ENCODE assay signal across 10 cellular contexts in genomic region chr1:147080013-147080661, GRCh38.
A peak's percentile ranks its signal among the peaks of the same experiment; 100 is the strongest.
DNase-seq lines count a peak whose midpoint lies in the region; ATAC-seq and TF ChIP-seq lines count a peak whose summit lies in the region.
"Had no signal": no experiment of that assay in that cellular context is flagged by ENCODE, and none has a peak within 500 bp of the region (broad histone marks: within the 10 kb centered on the region; RNA-seq: fewer than 3 reads in every experiment).

No MANE protein-coding gene starts in this region.

- H3K23ac ChIP-seq in H9 (ENCODE audit: insufficient read length, low read depth, low read length) = no peak overlapping the region

- no peak overlapping the region for H4K5ac ChIP-seq in H9 (ENCODE audit: insufficient read length, low read depth, low read length)

- TF ChIP-seq CTCF in H9 (conservative IDR thresholded peaks at IDR 0.05) = no peak
- TF ChIP-seq CTCF in brain (conservative IDR thresholded peaks at IDR 0.05) = no peak
- TF ChIP-seq CTCF in prostate gland (IDR thresholded peaks at IDR 0.05) = no peak

- no peak overlapping the region for H3K27ac Mint-ChIP-seq in CD4-positive, CD25-positive, alpha-beta regulatory T cell
- no peak overlapping the region for H3K27ac Mint-ChIP-seq in H9
- H3K27ac Mint-ChIP-seq in brain = no peak overlapping the region
- H3K27ac Mint-ChIP-seq in naive B cell = peak overlapping the region in 4 of 6 donors; percentile 49 to 95 (median 76)

- no peak overlapping the region for H3K4me3 ChIP-seq in CD4-positive, CD25-positive, alpha-beta regulatory T cell (ENCODE audit: low read depth, low read length)
- no peak overlapping the region for H3K4me3 ChIP-seq in prostate gland

- no peak overlapping the region for H2BK5ac ChIP-seq in H9 (ENCODE audit: insufficient read length, low read length)

- peak overlapping the region; percentile 44 to 63 (median 53) for H3K4me3 Mint-ChIP-seq in CD4-positive, CD25-positive, alpha-beta regulatory T cell
- H3K4me3 Mint-ChIP-seq in H9 = peak overlapping the region; percentile 55 to 77
- H3K4me3 Mint-ChIP-seq in brain = peak overlapping the region in 4 of 5 experiments; percentile 23 to 79 (median 73)
- H3K4me3 Mint-ChIP-seq in naive B cell = peak overlapping the region; percentile 85 to 93 (median 90)

- DNase-seq in CD4-positive, CD25-positive, alpha-beta regulatory T cell = no peak
- DNase-seq in H9 (no peak), naive B cell (no peak), prostate gland (ENCODE audit: low spot score) (no peak), SKM-1 treated with dmso at 0.1 percent for 144 hours (lab: John Stamatoyannopoulos, UW; ENCODE audit: unreplicated experiment) (no peak)
- DNase-seq: IMR-90, NCI-H748 treated with DMSO at 0.1 percent for 48 hours had no signal

- peaks cover 0 to 5% of the 10 kb centered on the region in 2 experiments for H3K9me3 ChIP-seq in CD4-positive, CD25-positive, alpha-beta regulatory T cell (ENCODE audit: control insufficient read depth in 2 of 2, low read length in 2 of 2)
- no peaks in the 10 kb centered on the region for H3K9me3 ChIP-seq in H9 (ENCODE audit: control insufficient read depth, low read depth, low read length)
- no peaks in the 10 kb centered on the region for H3K9me3 ChIP-seq in prostate gland

- no peak overlapping the region for H3K14ac ChIP-seq in H9 (ENCODE audit: insufficient read depth, low read length)

- no peak overlapping the region for H3K4ac ChIP-seq in H9 (ENCODE audit: low read depth, low read length)

- ATAC-seq in CD4-positive, CD25-positive, alpha-beta regulatory T cell (ENCODE audit: low read depth in 2 of 2) = no peak
- peak in 1 of 2 donors; percentile 13 for ATAC-seq in naive B cell (ENCODE audit: low read depth in 2 of 2)
- no peak for ATAC-seq in HG02763 (IDR thresholded peaks at IDR 0.05; ENCODE audit: unreplicated experiment)
- no peak for ATAC-seq in GM19455 (IDR thresholded peaks at IDR 0.05; ENCODE audit: unreplicated experiment)

- no peaks in the 10 kb centered on the region for H3K79me1 ChIP-seq in H9 (ENCODE audit: insufficient read depth, low read depth, low read length, poor library complexity, severe bottlenecking)

- H3K56ac ChIP-seq in H9 (ENCODE audit: insufficient read length, low read depth, low read length) = no peak overlapping the region

- peaks cover 19 to 49% (median 33%) of the 10 kb centered on the region in 4 donors for H3K4me1 Mint-ChIP-seq in CD4-positive, CD25-positive, alpha-beta regulatory T cell
- peaks cover 22 to 30% of the 10 kb centered on the region in 2 experiments for H3K4me1 Mint-ChIP-seq in H9
- peaks cover 39% of the 10 kb centered on the region for H3K4me1 Mint-ChIP-seq in brain
- H3K4me1 Mint-ChIP-seq in naive B cell = peaks cover 24 to 52% (median 47%) of the 10 kb centered on the region in 3 donors

- no peak overlapping the region for H2AFZ ChIP-seq in H9 (ENCODE audit: low read length)

- H3K4me2 ChIP-seq in H9 (ENCODE audit: insufficient read depth, insufficient read length, low read length) = peak overlapping the region; percentile 63

- H2BK20ac ChIP-seq in H9 (ENCODE audit: low read depth, low read length, poor library complexity, severe bottlenecking) = no peak overlapping the region

- H4K91ac ChIP-seq in H9 (ENCODE audit: insufficient read length, low read depth, low read length) = no peak overlapping the region

- H2BK12ac ChIP-seq in H9 (ENCODE audit: insufficient read length, low read depth, low read length) = no peak overlapping the region

- no peaks in the 10 kb centered on the region for H3K79me2 ChIP-seq in H9 (ENCODE audit: insufficient read depth, low read length)

- H4K20me1 ChIP-seq in H9 (ENCODE audit: control insufficient read depth, insufficient read depth, insufficient read length) = peaks cover 4% of the 10 kb centered on the region

- intact Hi-C loops in prostate gland (cut with DNase I) = no loop called here

- no peak overlapping the region; the same call in 1 of the 2 replicates for H2BK15ac ChIP-seq in H9 (ENCODE audit: low read depth, low read length)

- no peak for TF ChIP-seq POLR2A in prostate gland (IDR thresholded peaks at IDR 0.05)

- no peak overlapping the region for H3K9ac ChIP-seq in H9 (ENCODE audit: extremely low read depth, insufficient read length, low read length)

- peaks cover 0 to 14% (median 2%) of the 10 kb centered on the region in 7 donors for H3K9me3 Mint-ChIP-seq in CD4-positive, CD25-positive, alpha-beta regulatory T cell
- H3K9me3 Mint-ChIP-seq in H9 (peaks cover 0 to 9% of the 10 kb centered on the region in 2 experiments; a peak in 1 of 5 replicates), brain (peaks cover 6 to 36% (median 26%) of the 10 kb centered on the region in 5 experiments), naive B cell (peaks cover 0 to 20% (median 0%) of the 10 kb centered on the region in 7 donors)

- H3K36me3 Mint-ChIP-seq in CD4-positive, CD25-positive, alpha-beta regulatory T cell = no peaks in the 10 kb centered on the region
- peaks cover 0 to 2% (median 0%) of the 10 kb centered on the region in 3 experiments; a peak in 1 of 7 replicates for H3K36me3 Mint-ChIP-seq in H9 (ENCODE audit: insufficient read depth in 1 of 3, low read depth in 3 of 3)
- H3K36me3 Mint-ChIP-seq in brain = no peaks in the 10 kb centered on the region
- H3K36me3 Mint-ChIP-seq in naive B cell = peaks cover 0 to 8% of the 10 kb centered on the region in 2 donors

- H3T11ph ChIP-seq in H9 (ENCODE audit: low read length) = no peak overlapping the region

- H3K18ac ChIP-seq in H9 (ENCODE audit: insufficient read length, low read depth, low read length) = no peak overlapping the region

- no peaks in the 10 kb centered on the region for H3K36me3 ChIP-seq in CD4-positive, CD25-positive, alpha-beta regulatory T cell (ENCODE audit: control insufficient read depth, insufficient read depth, low read length)
- H3K36me3 ChIP-seq in prostate gland = no peaks in the 10 kb centered on the region

- H2BK120ac ChIP-seq in H9 (ENCODE audit: low read depth, low read length, poor library complexity, severe bottlenecking) = no peak overlapping the region

- H2AK5ac ChIP-seq in H9 (ENCODE audit: insufficient read length, low read length) = no peak overlapping the region

- H3K23me2 ChIP-seq in H9 (ENCODE audit: insufficient read length, low read depth, low read length, poor library complexity, severe bottlenecking) = peaks cover 23% of the 10 kb centered on the region

- H3K27me3 Mint-ChIP-seq in CD4-positive, CD25-positive, alpha-beta regulatory T cell = peaks cover 89% of the 10 kb centered on the region
- peaks cover 98% of the 10 kb centered on the region for H3K27me3 Mint-ChIP-seq in H9 (ENCODE audit: low read depth)
- peaks cover 100% of the 10 kb centered on the region for H3K27me3 Mint-ChIP-seq in brain
- peaks cover 0 to 85% (median 45%) of the 10 kb centered on the region in 3 donors for H3K27me3 Mint-ChIP-seq in naive B cell

- no peak overlapping the region for H3K27ac ChIP-seq in CD4-positive, CD25-positive, alpha-beta regulatory T cell (ENCODE audit: insufficient read depth, low read length, poor library complexity, severe bottlenecking)
- no peak overlapping the region for H3K27ac ChIP-seq in H9 (ENCODE audit: insufficient read length, low read depth, low read length)
- H3K27ac ChIP-seq in prostate gland = no peak overlapping the region

- H3K27me3 ChIP-seq in CD4-positive, CD25-positive, alpha-beta regulatory T cell (ENCODE audit: control insufficient read depth, insufficient read depth, low read length) = peaks cover 43% of the 10 kb centered on the region
- H3K27me3 ChIP-seq in H9 (ENCODE audit: insufficient read depth, low read length) (peaks cover 68% of the 10 kb centered on the region), prostate gland (replicated peaks; ENCODE audit: insufficient read depth) (peaks cover 19% of the 10 kb centered on the region)

- no peak overlapping the region for H4K8ac ChIP-seq in H9 (replicated peaks; ENCODE audit: insufficient read length, low read depth, low read length)

- peaks cover 29% of the 10 kb centered on the region for H3K4me1 ChIP-seq in CD4-positive, CD25-positive, alpha-beta regulatory T cell (ENCODE audit: control insufficient read depth, insufficient read depth, low read length, poor library complexity, severe bottlenecking)
- H3K4me1 ChIP-seq in H9 (ENCODE audit: insufficient read depth, low read length) (no peaks in the 10 kb centered on the region), prostate gland (replicated peaks) (no peaks in the 10 kb centered on the region)

- WGBS in H9 (ENCODE audit: extremely low coverage, insufficient read length, low lambda C conversion rate) = no CpG with 5 or more reads among the region's 35 CpGs
- 4% methylated on average over 29 of the region's 35 CpGs for WGBS in prostate gland

Comparison
In these comparisons a context has a peak if more than half of its experiments do, and no peak if none do; other contexts are left out.
1. H3K27ac Mint-ChIP-seq: peak in naive B cell (4 of 6); none in CD4-positive, CD25-positive, alpha-beta regulatory T cell (0 of 3), H9 (0 of 3) and brain (0 of 5).
2. Peak in every context shown above with its lines, with median percentiles within 50 percentile points of each other: H3K4me3 Mint-ChIP-seq.